ENCODE assay signal across 18 cellular contexts in the genomic region with DNA sequence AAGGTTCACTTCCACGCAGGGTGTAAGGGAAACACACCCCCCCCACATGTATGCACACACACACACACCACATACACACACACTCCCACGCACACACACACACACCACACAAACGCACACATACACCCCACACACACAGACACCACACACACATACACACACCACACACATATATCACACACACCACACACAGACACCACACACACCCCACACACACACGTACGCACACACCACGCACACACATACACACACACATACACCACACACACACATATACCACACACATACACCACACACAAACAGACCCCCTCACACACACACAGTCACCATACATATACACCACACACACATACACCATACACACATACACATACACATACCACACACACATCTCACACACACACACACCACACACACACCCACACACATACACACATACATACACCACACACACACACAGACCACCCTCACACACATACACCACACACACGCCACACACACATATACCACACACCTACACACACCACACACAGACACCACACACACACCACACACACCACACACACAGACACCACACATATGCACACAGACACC.
"Had no signal": no experiment of that assay in that cellular context is flagged by ENCODE, and none has a peak within 500 bp of the region (broad histone marks: within the 10 kb centered on the region; RNA-seq: fewer than 3 reads in every experiment).

No MANE protein-coding gene starts in this region.

- H3K27ac Mint-ChIP-seq: activated CD4-positive, alpha-beta T cell treated with anti-CD3 and anti-CD28 coated beads, Interleukin-2, amount 10 ng/mL, durations not matched to agents 24 days and 14 days; activated naive CD8-positive, alpha-beta T cell; activated T-cell treated with anti-CD3 and anti-CD28 coated beads, Interleukin-2, amount 50 U/mL, for 72 hours; endodermal cell; T-cell had no signal

- H3K4me3 ChIP-seq: cardiac muscle cell, gastrocnemius medialis, heart left ventricle, left lung, spleen had no signal

- H3K4me1 ChIP-seq: left lung, parathyroid adenoma, spleen had no signal

- ATAC-seq: activated T-cell treated with anti-CD3 and anti-CD28 coated beads, Interleukin-2, amount 50 U/mL, for 72 hours; left lung; T-cell had no signal

- H3K79me2 ChIP-seq: parathyroid adenoma had no signal

- H3K36me3 Mint-ChIP-seq: activated naive CD8-positive, alpha-beta T cell; T-cell had no signal

- H3K4me1 Mint-ChIP-seq: activated CD4-positive, alpha-beta T cell treated with anti-CD3 and anti-CD28 coated beads, Interleukin-2, amount 10 ng/mL, durations not matched to agents 24 days and 14 days; endodermal cell; T-cell had no signal

- H2AFZ ChIP-seq: parathyroid adenoma had no signal

- H3K27me3 Mint-ChIP-seq: activated CD4-positive, alpha-beta T cell treated with anti-CD3 and anti-CD28 coated beads, Interleukin-2, amount 10 ng/mL, durations not matched to agents 24 days and 14 days; activated naive CD8-positive, alpha-beta T cell; T-cell had no signal

- DNase-seq: activated CD4-positive, alpha-beta T cell treated with anti-CD3 and anti-CD28 coated beads, Interleukin-2, amount 10 ng/mL, durations not matched to agents 24 days and 14 days; activated CD4-positive, CD25-positive, alpha-beta regulatory T cell; activated gamma-delta T cell; activated T-cell treated with anti-CD3 and anti-CD28 coated beads, Interleukin-2, amount 50 U/mL, for 72 hours; gastrocnemius medialis; heart left ventricle; left lung; midbrain; SK-N-SH; spleen; stimulated activated naive CD4-positive, alpha-beta T cell; T-cell; T-helper 9 cell had no signal

- H3K36me3 ChIP-seq: cardiac muscle cell, gastrocnemius medialis, heart left ventricle, left lung, spleen had no signal

- FAIRE-seq: colon had no signal

- H3K9me3 ChIP-seq: gastrocnemius medialis, heart left ventricle, left lung, SK-N-SH, spleen had no signal

- H3K9ac ChIP-seq: parathyroid adenoma, SK-N-SH had no signal

- H3K4me2 ChIP-seq: SK-N-SH had no signal

- H3K4me3 Mint-ChIP-seq: activated CD4-positive, alpha-beta T cell treated with anti-CD3 and anti-CD28 coated beads, Interleukin-2, amount 10 ng/mL, durations not matched to agents 24 days and 14 days; activated naive CD8-positive, alpha-beta T cell; activated T-cell treated with anti-CD3 and anti-CD28 coated beads, Interleukin-2, amount 50 U/mL, for 72 hours; endodermal cell; T-cell had no signal

- H3K9me3 Mint-ChIP-seq: activated CD4-positive, alpha-beta T cell treated with anti-CD3 and anti-CD28 coated beads, Interleukin-2, amount 10 ng/mL, durations not matched to agents 24 days and 14 days; endodermal cell; T-cell had no signal

- H3K27ac ChIP-seq: cardiac muscle cell, left lung, parathyroid adenoma, spleen had no signal

- H3K27me3 ChIP-seq: cardiac muscle cell, gastrocnemius medialis, heart left ventricle, left lung had no signal
